8 cellular contexts compared by ENCODE assay signal in the genomic region with DNA sequence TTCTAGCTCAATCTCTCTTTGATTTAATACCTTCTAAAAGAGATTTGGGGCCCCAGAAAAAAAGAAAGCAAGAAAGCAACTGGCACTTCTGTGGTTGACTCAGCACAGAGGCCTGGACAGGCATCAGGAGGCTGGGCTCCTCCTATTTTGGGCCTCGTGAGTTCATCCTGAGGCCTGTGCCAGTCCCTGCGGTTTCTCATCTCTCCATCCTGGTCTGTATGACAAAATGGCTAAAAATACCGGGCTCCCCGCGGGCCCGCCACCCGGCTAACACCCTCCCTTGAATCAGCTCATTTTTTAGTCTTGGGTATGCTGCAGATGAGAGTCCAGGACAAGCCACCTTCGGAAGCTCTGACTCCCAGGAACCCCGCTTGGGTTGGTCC.
DNase-seq lines count a peak whose midpoint lies in the region; ATAC-seq and TF ChIP-seq lines count a peak whose summit lies in the region.

No MANE protein-coding gene starts in this region.

- ATAC-seq in GM21576 (IDR thresholded peaks at IDR 0.05; ENCODE audit: unreplicated experiment) (peak; percentile 55), HG03095 (IDR thresholded peaks at IDR 0.05; ENCODE audit: unreplicated experiment) (no peak), HG02610 (IDR thresholded peaks at IDR 0.05; ENCODE audit: unreplicated experiment) (no peak), GM21423 (IDR thresholded peaks at IDR 0.05; ENCODE audit: unreplicated experiment) (no peak)

- no peaks in the 10 kb centered on the region for H3K79me2 ChIP-seq in fibroblast of lung (ENCODE audit: control insufficient read depth, insufficient read depth, low read length)

- no peak overlapping the region for H3K9ac ChIP-seq in fibroblast of lung (ENCODE audit: insufficient read depth, low read length)
- peak overlapping the region; percentile 76 to 86 (median 77) for H3K9ac ChIP-seq in skeletal muscle tissue (ENCODE audit: low read depth in 1 of 3, low read length in 3 of 3)
- H3K9ac ChIP-seq in colonic mucosa (ENCODE audit: low read depth in 2 of 2, low read length in 2 of 2): no peak overlapping the region

- DNase-seq in RKO (ENCODE audit: low spot score) (peak; percentile 45), fibroblast of lung (ENCODE audit: low read depth in 2 of 2) (peak; percentile 72 to 86), colonic mucosa (no peak)

- H3K36me3 ChIP-seq in fibroblast of lung (ENCODE audit: control insufficient read depth, insufficient read depth, low read length) (no peaks in the 10 kb centered on the region), skeletal muscle tissue (ENCODE audit: control insufficient read depth in 3 of 3, insufficient read depth in 3 of 3, low read length in 3 of 3) (no peaks in the 10 kb centered on the region), colonic mucosa (no peaks in the 10 kb centered on the region)

- peak overlapping the region; percentile 63 for H2AFZ ChIP-seq in fibroblast of lung (ENCODE audit: low read length)

- intact Hi-C loops in colonic mucosa (cut with DNase I): no loop called here

- H3K27ac ChIP-seq in fibroblast of lung (ENCODE audit: insufficient read depth, low read length) (peak overlapping the region; percentile 57), skeletal muscle tissue (ENCODE audit: low read depth, low read length) (peak overlapping the region; percentile 98), colonic mucosa (no peak overlapping the region)

- H3K4me2 ChIP-seq in fibroblast of lung (ENCODE audit: extremely low read depth, insufficient read depth, low read length): peak overlapping the region; percentile 83

- H3K4me3 ChIP-seq in fibroblast of lung (replicated peaks in 1 of 4; ENCODE audit: control extremely low read depth in 1 of 4, insufficient read depth in 1 of 4, low read depth in 3 of 4, low read length in 4 of 4) (peak overlapping the region in 1 of 4 experiments; percentile 34), skeletal muscle tissue (ENCODE audit: low read length in 3 of 3) (peak overlapping the region; percentile 56 to 72 (median 59)), colonic mucosa (no peak overlapping the region)

- no peaks in the 10 kb centered on the region for H4K20me1 ChIP-seq in fibroblast of lung (ENCODE audit: control insufficient read depth, extremely low read depth, insufficient read depth, low read length)

- H3K27me3 ChIP-seq in fibroblast of lung (ENCODE audit: control insufficient read depth, insufficient read depth, low read length) (no peaks in the 10 kb centered on the region), skeletal muscle tissue (ENCODE audit: control insufficient read depth in 3 of 3, insufficient read depth in 3 of 3, low read length in 3 of 3) (no peaks in the 10 kb centered on the region), colonic mucosa (no peaks in the 10 kb centered on the region)

- H3K4me1 ChIP-seq in fibroblast of lung (ENCODE audit: control insufficient read depth, extremely low read depth, insufficient read depth, low read length) (peaks cover 7% of the 10 kb centered on the region), skeletal muscle tissue (ENCODE audit: control insufficient read depth in 3 of 3, insufficient read depth in 3 of 3, low read length in 3 of 3) (peaks cover 18 to 25% (median 22%) of the 10 kb centered on the region in 3 donors), colonic mucosa (no peaks in the 10 kb centered on the region)

- TF ChIP-seq CTCF in fibroblast of lung (conservative IDR thresholded peaks at IDR 0.05 in 1 of 2, IDR thresholded peaks at IDR 0.05 in 1 of 2; ENCODE audit: low read depth in 1 of 2, low read length in 2 of 2): no peak
- TF ChIP-seq CTCF in colonic mucosa (IDR thresholded peaks at IDR 0.05): no peak

- no peaks in the 10 kb centered on the region for H3K9me3 ChIP-seq in fibroblast of lung (ENCODE audit: control insufficient read depth, insufficient read depth, low read depth, low read length)
- H3K9me3 ChIP-seq in skeletal muscle tissue (ENCODE audit: control insufficient read depth in 3 of 3, low read length in 3 of 3): no peaks in the 10 kb centered on the region
- H3K9me3 ChIP-seq in colonic mucosa: no peaks in the 10 kb centered on the region

Comparison
In these comparisons a context has a peak if more than half of its experiments do, and no peak if none do; other contexts are left out.
1. H3K9ac ChIP-seq: peak in skeletal muscle tissue (3 of 3); none in fibroblast of lung (single experiment) and colonic mucosa (0 of 2).